ENCODE assay signal across 8 cellular contexts in genomic region chr9:86945868-86946711, GRCh38. TPM values are rescaled to one million over a fixed set of nuclear protein-coding genes. Genes with fewer than 3 reads are reported as not detected.
DNase-seq lines count a peak whose midpoint lies in the region; ATAC-seq and TF ChIP-seq lines count a peak whose summit lies in the region.

No MANE protein-coding gene starts in this region.

- H3K27ac ChIP-seq in CD4-positive, alpha-beta memory T cell (ENCODE audit: low read depth, low read length): no peak overlapping the region
- H3K27ac ChIP-seq in caudate nucleus (ENCODE audit: low read depth, low read length): peak overlapping the region; percentile 95

- H3K4me3 ChIP-seq in CD4-positive, alpha-beta memory T cell (ENCODE audit: low read length in 2 of 2): peak overlapping the region in 1 of 2 donors; percentile 60
- H3K4me3 ChIP-seq in Jurkat, Clone E6-1 (ENCODE audit: low read length): peak overlapping the region; percentile 65

- H3K36me3 ChIP-seq in CD4-positive, alpha-beta memory T cell (ENCODE audit: insufficient read depth, low read length): no peaks in the 10 kb centered on the region

- peaks cover 10 to 21% (median 11%) of the 10 kb centered on the region in 4 donors for H3K4me1 Mint-ChIP-seq in CD4-positive, alpha-beta memory T cell
- H3K4me1 Mint-ChIP-seq in activated B cell treated with CpG ODN at 0.5 μM for 24 hours: peaks cover 19% of the 10 kb centered on the region

- peak overlapping the region in 1 of 7 donors; percentile 47 for H3K27ac Mint-ChIP-seq in CD4-positive, alpha-beta memory T cell
- H3K27ac Mint-ChIP-seq in activated B cell treated with CpG ODN at 0.5 μM for 24 hours: no peak overlapping the region

- H3K9me3 ChIP-seq in CD4-positive, alpha-beta memory T cell (ENCODE audit: control insufficient read depth in 1 of 2, low read length in 2 of 2): no peaks in the 10 kb centered on the region

- POLR2A ChIA-PET in CD4-positive, alpha-beta memory T cell (lab: Charles Lee; ENCODE audit: partially characterized antibody): interaction anchor here (0.6 to 2.3 kb wide), 3 partner anchors 38 to 1005 kb away, joined by 3 to 11 read pairs (median 3); partner anchors contain the start of gene ISCA1
- POLR2A ChIA-PET in activated B cell treated with CpG ODN at 0.5 μM for 24 hours (lab: Charles Lee): no interaction called here

- H3K36me3 Mint-ChIP-seq in CD4-positive, alpha-beta memory T cell: peaks cover 0 to 3% of the 10 kb centered on the region in 2 donors
- H3K36me3 Mint-ChIP-seq in activated B cell treated with CpG ODN at 0.5 μM for 24 hours (ENCODE audit: low read depth): no peaks in the 10 kb centered on the region

- H3K4me1 ChIP-seq in CD4-positive, alpha-beta memory T cell (ENCODE audit: insufficient read depth, low read length): peaks cover 14% of the 10 kb centered on the region

- ATAC-seq in GM21447 (IDR thresholded peaks at IDR 0.05; ENCODE audit: unreplicated experiment) (peak; percentile 37), activated B cell treated with CpG ODN at 0.5 μM for 24 hours (ENCODE audit: low read depth) (peak; percentile 47)

- CTCF ChIA-PET in CD4-positive, alpha-beta memory T cell (lab: Charles Lee; ENCODE audit: partially characterized antibody): interaction anchor here (1.6 kb wide), 1 partner anchor 12 kb away, joined by 4 read pairs; no protein-coding TSS in a partner anchor
- CTCF ChIA-PET in activated B cell treated with CpG ODN at 0.5 μM for 24 hours (lab: Charles Lee): no interaction called here

- H3K27me3 Mint-ChIP-seq in CD4-positive, alpha-beta memory T cell: peaks cover 23 to 30% of the 10 kb centered on the region in 2 donors
- H3K27me3 Mint-ChIP-seq in activated B cell treated with CpG ODN at 0.5 μM for 24 hours: peaks cover 32% of the 10 kb centered on the region

- peaks cover 34% of the 10 kb centered on the region for H3K27me3 ChIP-seq in CD4-positive, alpha-beta memory T cell (ENCODE audit: insufficient read depth, low read length)

- no peak for TF ChIP-seq CTCF in activated B cell treated with CpG ODN at 0.5 μM for 24 hours (IDR thresholded peaks at IDR 0.05)

- H3K9me3 Mint-ChIP-seq in CD4-positive, alpha-beta memory T cell: no peaks in the 10 kb centered on the region
- no peaks in the 10 kb centered on the region for H3K9me3 Mint-ChIP-seq in activated B cell treated with CpG ODN at 0.5 μM for 24 hours

- H3K4me3 Mint-ChIP-seq in CD4-positive, alpha-beta memory T cell: peak overlapping the region; percentile 72 to 91 (median 84)
- H3K4me3 Mint-ChIP-seq in activated B cell treated with CpG ODN at 0.5 μM for 24 hours: peak overlapping the region; percentile 79

- peak; percentile 73 to 76 (median 75) for DNase-seq in CD4-positive, alpha-beta memory T cell
- DNase-seq in Jurkat, Clone E6-1 (ENCODE audit: low read depth, low spot score): peak; percentile 57
- peak; percentile 42 for DNase-seq in activated B cell treated with CpG ODN at 0.5 μM for 24 hours
- peak in 59 of 61 donors; percentile 23 to 93 (median 77) for DNase-seq in caudate nucleus (lab: John Stamatoyannopoulos, UW)
- peak; percentile 79 for DNase-seq in iris pigment epithelial cell (ENCODE audit: low read depth)
- DNase-seq in stimulated activated CD4-positive, alpha-beta T cell treated with anti-CD3 and anti-CD28 coated beads, Interleukin-12 subunit alpha, Interleukin-12 subunit beta, amount 100 ng/mL, for 4 hours: peak; percentile 61
- DNase-seq in NCI-H1048 (lab: John Stamatoyannopoulos, UW): no peak

- intact Hi-C loops in CD4-positive, alpha-beta memory T cell (cut with micrococcal nuclease): loop anchor here (2.0 to 5.0 kb wide), 6 partner anchors 376 to 1441 kb away; partner anchors contain the start of genes CDK20, ISCA1, NAA35 and SPIN1
- intact Hi-C loops in activated B cell treated with CpG ODN at 0.5 μM for 24 hours (cut with micrococcal nuclease): loop anchor here (2.0 to 5.0 kb wide), 3 partner anchors 591 to 1441 kb away; partner anchors contain the start of genes NAA35, SPIN1 and TUT7

RNA-seq across cellular contexts. Expression of gene GAS1, which starts 1.2 kb away (rescaled TPM):
- total RNA-seq in CD4-positive, alpha-beta memory T cell: under 1 TPM; 0.79 to 0.97 TPM
- polyA plus RNA-seq in CD4-positive, alpha-beta memory T cell: under 1 TPM; 0.27 to 0.75 TPM
- polyA plus RNA-seq in Jurkat, Clone E6-1 (2012; ENCODE audit: insufficient read depth, insufficient read length): 0.81 TPM
- total RNA-seq in activated B cell treated with CpG ODN at 0.5 μM for 24 hours: not detected in 2 replicates
